ENCODE assay signal across 1 cellular context in genomic region chr18:76391038-76391437, GRCh38.
TF ChIP-seq lines count a peak whose summit lies in the region.

No MANE protein-coding gene starts in this region.

TF ChIP-seq in H1, 55 proteins besides CTCF, POLR2A, EP300 and RAD21:
- TF ChIP-seq JUN (IDR thresholded peaks at IDR 0.05; ENCODE audit: low read depth, low read length) (no peak), TBP (IDR thresholded peaks at IDR 0.05; ENCODE audit: low read depth, low read length) (no peak), MAFK (IDR thresholded peaks at IDR 0.05; ENCODE audit: low read depth, low read length) (no peak), CBX8 (IDR thresholded peaks at IDR 0.05; ENCODE audit: borderline replicate concordance, low read depth, low read length) (no peak), NRF1 (IDR thresholded peaks at IDR 0.05; ENCODE audit: low read depth, low read length) (no peak), RNF2 (IDR thresholded peaks at IDR 0.05; ENCODE audit: borderline replicate concordance, low read depth, low read length, missing control alignments, poor library complexity, severe bottlenecking) (no peak), TCF12 (IDR thresholded peaks at IDR 0.05; ENCODE audit: low read depth, low read length) (no peak)
- TF ChIP-seq, protein P1, sequence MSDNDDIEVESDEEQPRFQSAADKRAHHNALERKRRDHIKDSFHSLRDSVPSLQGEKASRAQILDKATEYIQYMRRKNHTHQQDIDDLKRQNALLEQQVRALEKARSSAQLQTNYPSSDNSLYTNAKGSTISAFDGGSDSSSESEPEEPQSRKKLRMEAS (IDR thresholded peaks at IDR 0.05), result no peak
TF ChIP-seq in H1: peak in this region for 0.
